Comparison of ENCODE assay signal across 17 cellular contexts in genomic region chr7:1446611-1447032, GRCh38. TPM values are rescaled to one million over a fixed set of nuclear protein-coding genes. Genes with fewer than 3 reads are reported as not detected.
DNase-seq lines count a peak whose midpoint lies in the region; ATAC-seq and TF ChIP-seq lines count a peak whose summit lies in the region.
"Had no signal": no experiment of that assay in that cellular context is flagged by ENCODE, and none has a peak within 500 bp of the region (broad histone marks: within the 10 kb centered on the region; RNA-seq: fewer than 3 reads in every experiment).

No MANE protein-coding gene starts in this region.

- TF ChIP-seq CTCF in coronary artery (IDR thresholded peaks at IDR 0.05) = no peak

- peak overlapping the region in 1 of 2 donors; percentile 54 for H3K27ac ChIP-seq in coronary artery
- H3K27ac ChIP-seq: neutrophil, thoracic aorta had no signal

- intact Hi-C loops in left colon (cut with DNase I, micrococcal nuclease) = no loop called here

- peak; percentile 22 for ATAC-seq in left colon
- no peak for ATAC-seq in GM21515 (IDR thresholded peaks at IDR 0.05; ENCODE audit: unreplicated experiment)
- ATAC-seq in HG02678 (IDR thresholded peaks at IDR 0.05; ENCODE audit: unreplicated experiment) = no peak
- ATAC-seq in activated CD4-positive, CD25-positive, alpha-beta regulatory T cell treated with anti-CD3 and anti-CD28 coated beads, Interleukin-2, amount 50 U/mL, for 24 hours = no peak
- ATAC-seq: esophagus mucosa, heart left ventricle had no signal

- peak; percentile 63 for DNase-seq in COR-L47 (lab: John Stamatoyannopoulos, UW)
- peak; percentile 83 for DNase-seq in NCI-H1105 treated with DMSO at 0.1 percent for 48 hours (lab: John Stamatoyannopoulos, UW)
- DNase-seq in SHP77 treated with DMSO at 0.1 percent for 48 hours (lab: John Stamatoyannopoulos, UW) = peak; percentile 12
- DNase-seq in left colon = no peak
- DNase-seq in coronary artery (ENCODE audit: low spot score) = no peak
- DNase-seq: activated CD4-positive, alpha-beta T cell treated with anti-CD3 and anti-CD28 coated beads for 4 hours; heart left ventricle; NCI-H187 treated with DMSO at 0.1 percent for 48 hours; SIG-M5; T-helper 9 cell had no signal

- H3K4me3 ChIP-seq in coronary artery = no peak overlapping the region
- H3K4me3 ChIP-seq: breast epithelium, heart left ventricle, thoracic aorta had no signal

RNA-seq across cellular contexts. Expression of gene MICALL2, which starts 12.6 kb away (rescaled TPM):
- total RNA-seq in left colon = 10 to 100 TPM; 68.6 to 83.2 TPM

RNA-seq across cellular contexts. Expression of gene INTS1, which starts 57.6 kb away (rescaled TPM):
- 10 to 100 TPM; 67.7 to 67.8 TPM for total RNA-seq in left colon

Comparison
In these comparisons a context has a peak if more than half of its experiments do, and no peak if none do; other contexts are left out.
1. DNase-seq: peak in COR-L47 (single experiment), NCI-H1105 treated with DMSO at 0.1 percent for 48 hours (single experiment) and SHP77 treated with DMSO at 0.1 percent for 48 hours (single experiment); none in left colon (0 of 2) and coronary artery (single experiment).